Comparison of ENCODE assay signal across 1 cellular context in the genomic region with DNA sequence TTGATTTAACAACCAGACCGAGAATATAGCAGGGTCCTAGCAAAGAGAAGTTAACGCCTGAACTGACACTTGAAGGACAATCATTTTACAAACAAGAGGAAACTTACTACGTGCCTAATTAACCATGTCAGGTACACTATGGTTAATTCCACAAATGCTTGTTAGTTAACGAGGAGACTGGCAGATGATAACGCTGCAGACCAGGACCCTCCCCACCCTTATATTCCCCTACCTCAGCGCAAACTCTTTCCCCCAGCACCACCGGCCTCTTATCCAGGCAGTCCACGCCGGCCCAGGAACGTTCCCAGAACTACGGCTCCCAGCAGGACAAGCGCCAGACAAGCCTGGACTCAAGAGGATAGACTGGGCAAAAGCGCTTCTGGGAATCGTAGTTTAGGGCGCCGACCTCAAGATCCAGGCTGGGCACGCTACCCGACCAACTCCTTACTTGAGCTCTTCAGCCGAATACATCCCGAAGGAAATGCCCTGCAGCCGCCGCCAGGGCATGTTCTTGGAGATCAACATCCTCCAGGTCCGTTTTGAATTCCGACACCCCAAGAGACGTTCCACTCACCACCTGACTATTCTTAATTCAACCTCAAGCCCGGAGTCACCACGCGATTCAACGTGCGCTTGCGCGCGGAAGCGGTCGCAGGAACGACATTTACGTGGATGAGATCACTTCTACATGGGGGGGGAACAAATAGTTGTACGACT.
A peak's percentile ranks its signal among the peaks of the same experiment; 100 is the strongest.
TF ChIP-seq lines count a peak whose summit lies in the region.

POLR1A (minus strand) TSS at position 635 of the 717 bp plus-strand sequence; CDS start at position 525, 110 bp downstream.

TF ChIP-seq in K562, 482 proteins besides CTCF, POLR2A, EP300 and RAD21 (continued from another document and continues in another):
- peak; percentile 24 to 99 for TF ChIP-seq AFF1 (IDR thresholded peaks at IDR 0.05; ENCODE audit: low read depth in 1 of 2, partially characterized antibody in 2 of 2)
- TF ChIP-seq BACH1 (tag; IDR thresholded peaks at IDR 0.05), result peak; percentile 67; the same call in 1 of the 2 replicates
- peak; percentile 93 for TF ChIP-seq ZNF395 (CRISPR knock-in tag; IDR thresholded peaks at IDR 0.05)
- TF ChIP-seq SMAD1 (IDR thresholded peaks at IDR 0.05; ENCODE audit: low read depth, low read length, partially characterized antibody), result no peak
- TF ChIP-seq, protein P1, sequence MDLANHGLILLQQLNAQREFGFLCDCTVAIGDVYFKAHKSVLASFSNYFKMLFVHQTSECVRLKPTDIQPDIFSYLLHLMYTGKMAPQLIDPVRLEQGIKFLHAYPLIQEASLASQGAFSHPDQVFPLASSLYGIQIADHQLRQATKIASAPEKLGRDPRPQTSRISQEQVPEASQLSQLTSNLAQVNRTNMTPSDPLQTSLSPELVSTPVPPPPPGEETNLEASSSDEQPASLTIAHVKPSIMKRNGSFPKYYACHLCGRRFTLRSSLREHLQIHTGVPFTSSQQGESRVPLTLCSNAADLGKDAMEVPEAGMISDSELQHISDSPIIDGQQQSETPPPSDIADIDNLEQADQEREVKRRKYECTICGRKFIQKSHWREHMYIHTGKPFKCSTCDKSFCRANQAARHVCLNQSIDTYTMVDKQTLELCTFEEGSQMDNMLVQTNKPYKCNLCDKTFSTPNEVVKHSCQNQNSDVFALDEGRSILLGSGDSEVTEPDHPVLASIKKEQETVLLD (IDR thresholded peaks at IDR 0.05), result peak; percentile 96
- no peak; the same call in 1 of the 2 replicates for TF ChIP-seq ETV5 (CRISPR knock-in tag; IDR thresholded peaks at IDR 0.05; ENCODE audit: low read depth)
- TF ChIP-seq TRIM28 (IDR thresholded peaks at IDR 0.05), result 0 out of 2 replicates have a peak, but pooled peaks have one; percentile 13
- no peak for TF ChIP-seq BRCA1 (IDR thresholded peaks at IDR 0.05)
- no peak for TF ChIP-seq BRCA1 (CRISPR knock-in tag; IDR thresholded peaks at IDR 0.05)
- no peak for TF ChIP-seq TCF7L2 (IDR thresholded peaks at IDR 0.05; ENCODE audit: low read depth, low read length)
- TF ChIP-seq NCOA2 (IDR thresholded peaks at IDR 0.05; ENCODE audit: partially characterized antibody in 2 of 2), result no peak
- TF ChIP-seq CREB1 (IDR thresholded peaks at IDR 0.05), result no peak
- TF ChIP-seq CREB1 (CRISPR knock-in tag; IDR thresholded peaks at IDR 0.05), result 0 out of 2 replicates have a peak, but pooled peaks have one; percentile 13
- TF ChIP-seq ELK1 (CRISPR knock-in tag; IDR thresholded peaks at IDR 0.05), result no peak
- TF ChIP-seq ZFP36 (IDR thresholded peaks at IDR 0.05; ENCODE audit: low read depth, low read length, partially characterized antibody), result no peak
- TF ChIP-seq TEAD1 (CRISPR knock-in tag; IDR thresholded peaks at IDR 0.05), result 0 out of 4 replicates have a peak, but pooled peaks of 1 of the 2 experiments have one; percentile 2
- no peak; the same call in none of the 2 replicates for TF ChIP-seq GABPA (tag; conservative IDR thresholded peaks at IDR 0.05; ENCODE audit: low read depth)
- no peak for TF ChIP-seq KDM2B (CRISPR knock-in tag; IDR thresholded peaks at IDR 0.05)
- no peak for TF ChIP-seq ZC3H4 (CRISPR knock-in tag; IDR thresholded peaks at IDR 0.05; ENCODE audit: borderline replicate concordance)
- TF ChIP-seq ZNF165 (CRISPR knock-in tag; IDR thresholded peaks at IDR 0.05; ENCODE audit: borderline replicate concordance), result 0 out of 2 replicates have a peak, but pooled peaks have one; percentile 4
- TF ChIP-seq NRF1 (conservative IDR thresholded peaks at IDR 0.05 in 1 of 2, IDR thresholded peaks at IDR 0.05 in 1 of 2), result peak; percentile 99
- TF ChIP-seq, protein P2, sequence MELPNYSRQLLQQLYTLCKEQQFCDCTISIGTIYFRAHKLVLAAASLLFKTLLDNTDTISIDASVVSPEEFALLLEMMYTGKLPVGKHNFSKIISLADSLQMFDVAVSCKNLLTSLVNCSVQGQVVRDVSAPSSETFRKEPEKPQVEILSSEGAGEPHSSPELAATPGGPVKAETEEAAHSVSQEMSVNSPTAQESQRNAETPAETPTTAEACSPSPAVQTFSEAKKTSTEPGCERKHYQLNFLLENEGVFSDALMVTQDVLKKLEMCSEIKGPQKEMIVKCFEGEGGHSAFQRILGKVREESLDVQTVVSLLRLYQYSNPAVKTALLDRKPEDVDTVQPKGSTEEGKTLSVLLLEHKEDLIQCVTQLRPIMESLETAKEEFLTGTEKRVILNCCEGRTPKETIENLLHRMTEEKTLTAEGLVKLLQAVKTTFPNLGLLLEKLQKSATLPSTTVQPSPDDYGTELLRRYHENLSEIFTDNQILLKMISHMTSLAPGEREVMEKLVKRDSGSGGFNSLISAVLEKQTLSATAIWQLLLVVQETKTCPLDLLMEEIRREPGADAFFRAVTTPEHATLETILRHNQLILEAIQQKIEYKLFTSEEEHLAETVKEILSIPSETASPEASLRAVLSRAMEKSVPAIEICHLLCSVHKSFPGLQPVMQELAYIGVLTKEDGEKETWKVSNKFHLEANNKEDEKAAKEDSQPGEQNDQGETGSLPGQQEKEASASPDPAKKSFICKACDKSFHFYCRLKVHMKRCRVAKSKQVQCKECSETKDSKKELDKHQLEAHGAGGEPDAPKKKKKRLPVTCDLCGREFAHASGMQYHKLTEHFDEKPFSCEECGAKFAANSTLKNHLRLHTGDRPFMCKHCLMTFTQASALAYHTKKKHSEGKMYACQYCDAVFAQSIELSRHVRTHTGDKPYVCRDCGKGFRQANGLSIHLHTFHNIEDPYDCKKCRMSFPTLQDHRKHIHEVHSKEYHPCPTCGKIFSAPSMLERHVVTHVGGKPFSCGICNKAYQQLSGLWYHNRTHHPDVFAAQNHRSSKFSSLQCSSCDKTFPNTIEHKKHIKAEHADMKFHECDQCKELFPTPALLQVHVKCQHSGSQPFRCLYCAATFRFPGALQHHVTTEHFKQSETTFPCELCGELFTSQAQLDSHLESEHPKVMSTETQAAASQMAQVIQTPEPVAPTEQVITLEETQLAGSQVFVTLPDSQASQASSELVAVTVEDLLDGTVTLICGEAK (IDR thresholded peaks at IDR 0.05), result no peak
- TF ChIP-seq, protein P2 (CRISPR knock-in tag; IDR thresholded peaks at IDR 0.05), result no peak
- peak; percentile 95 for TF ChIP-seq ZNF143 (CRISPR knock-in tag; IDR thresholded peaks at IDR 0.05)
- no peak for TF ChIP-seq ZNF830 (CRISPR knock-in tag; IDR thresholded peaks at IDR 0.05)
- peak; percentile 96 for TF ChIP-seq HDAC3 (IDR thresholded peaks at IDR 0.05; ENCODE audit: borderline replicate concordance, partially characterized antibody)
